ENCODE assay signal across 8 cellular contexts in the genomic region with DNA sequence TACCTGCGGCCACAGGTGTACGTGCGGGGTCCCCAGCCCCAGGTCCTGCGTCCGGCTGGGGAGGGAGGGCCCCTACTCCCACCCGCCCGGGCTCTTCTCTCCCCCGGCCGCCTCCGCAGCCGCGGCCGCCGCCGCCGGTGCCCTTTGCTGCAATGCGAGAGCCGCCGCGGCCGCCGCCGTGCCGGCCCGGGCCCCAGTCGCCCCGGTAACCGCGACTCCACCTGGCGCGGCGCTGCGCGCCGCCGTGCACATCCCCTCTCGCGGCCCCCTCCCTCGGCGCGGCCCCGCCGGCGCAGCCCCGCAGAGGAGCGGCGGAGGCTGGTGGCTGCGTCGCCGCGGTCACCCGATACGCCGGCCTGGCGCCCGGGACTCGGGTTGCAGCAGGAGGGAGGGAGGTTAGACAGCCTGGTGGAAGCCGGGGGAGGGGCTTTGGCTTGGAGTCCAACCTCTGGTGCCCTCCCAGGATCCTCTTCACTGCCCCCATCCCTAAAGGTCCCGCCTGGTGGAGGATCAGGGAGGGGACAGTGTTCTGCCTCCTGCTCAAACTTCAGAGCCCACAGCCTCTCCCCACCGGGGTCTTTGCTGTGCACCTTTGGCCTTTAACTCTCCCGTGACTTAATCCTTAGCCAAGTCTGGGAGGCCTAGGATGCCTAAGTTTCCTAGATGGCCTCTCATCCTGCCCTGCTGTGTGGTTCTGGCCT. TPM values are rescaled to one million over a fixed set of nuclear protein-coding genes. Genes with fewer than 3 reads are reported as not detected.
DNase-seq lines count a peak whose midpoint lies in the region; TF ChIP-seq lines count a peak whose summit lies in the region.

No MANE protein-coding gene starts in this region.

- H3K9ac ChIP-seq in endocrine pancreas (ENCODE audit: control insufficient read depth, insufficient read depth, low read length) = peak overlapping the region; percentile 27
- H3K9ac ChIP-seq in colonic mucosa (ENCODE audit: low read depth in 2 of 2, low read length in 2 of 2) = no peak overlapping the region

- intact Hi-C loops in colonic mucosa (cut with DNase I) = no loop called here

- DNase-seq in NCI-H1436 (lab: John Stamatoyannopoulos, UW) (peak; percentile 75), NCI-H1436 treated with DMSO at 0.1 percent for 48 hours (lab: John Stamatoyannopoulos, UW) (no peak), NCI-H2171 treated with DMSO at 0.1 percent for 48 hours (lab: John Stamatoyannopoulos, UW) (peak; percentile 65), nucleus accumbens (lab: John Stamatoyannopoulos, UW) (peak in 47 of 56 donors; percentile 16 to 83 (median 60)), colonic mucosa (no peak), SK-N-DZ (ENCODE audit: low spot score) (no peak), cerebellar nuclear complex (lab: John Stamatoyannopoulos, UW) (no peak)

- no peak for TF ChIP-seq CTCF in colonic mucosa (IDR thresholded peaks at IDR 0.05)

- H3K9me3 ChIP-seq in endocrine pancreas (ENCODE audit: control insufficient read depth, low read length) (no peaks in the 10 kb centered on the region), colonic mucosa (no peaks in the 10 kb centered on the region)

- H3K4me3 ChIP-seq in endocrine pancreas (ENCODE audit: control insufficient read depth, insufficient read depth, low read length) (no peak overlapping the region), colonic mucosa (no peak overlapping the region)

- H3K36me3 ChIP-seq in endocrine pancreas (ENCODE audit: control insufficient read depth, insufficient read depth, low read length) = no peaks in the 10 kb centered on the region
- H3K36me3 ChIP-seq in colonic mucosa = no peaks in the 10 kb centered on the region

- no peak overlapping the region for H3K27ac ChIP-seq in colonic mucosa

- H3K4me1 ChIP-seq in endocrine pancreas (ENCODE audit: control insufficient read depth, insufficient read depth, low read length) (no peaks in the 10 kb centered on the region), colonic mucosa (no peaks in the 10 kb centered on the region)

- no peaks in the 10 kb centered on the region for H3K27me3 ChIP-seq in endocrine pancreas (ENCODE audit: control insufficient read depth, insufficient read depth, low read length)
- H3K27me3 ChIP-seq in colonic mucosa = peaks cover 34% of the 10 kb centered on the region

RNA-seq across cellular contexts. Expression of gene SRCIN1, which starts 32.9 kb away (rescaled TPM):
- total RNA-seq in colonic mucosa = 1 to 10 TPM; 1.1 to 4.2 TPM
- 2.7 and 3.0 TPM in 2 replicates for polyA plus RNA-seq in SK-N-DZ (2014; cell fraction: cytosol; rRNA removed)
- polyA plus RNA-seq in SK-N-DZ (2014; cell fraction: nucleus; rRNA removed) = 7.4 and 10.8 TPM in 2 replicates

Comparison
In these comparisons a context has a peak if more than half of its experiments do, and no peak if none do; other contexts are left out.
1. DNase-seq: peak in NCI-H1436 (single experiment), NCI-H2171 treated with DMSO at 0.1 percent for 48 hours (single experiment) and nucleus accumbens (47 of 56); none in NCI-H1436 treated with DMSO at 0.1 percent for 48 hours (single experiment), colonic mucosa (single experiment), SK-N-DZ (single experiment) and cerebellar nuclear complex (0 of 2).